Comparison of ENCODE assay signal across 8 cellular contexts in genomic region chr2:238239872-238240760, GRCh38. TPM values are rescaled to one million over a fixed set of nuclear protein-coding genes. Genes with fewer than 3 reads are reported as not detected.
DNase-seq lines count a peak whose midpoint lies in the region; ATAC-seq and TF ChIP-seq lines count a peak whose summit lies in the region.

Gene HES6 (minus strand): TSS chr2:238240038. CDS start chr2:238239905, 133 bp downstream.

- H3K36me3 ChIP-seq in Caco-2 (ENCODE audit: control insufficient read depth, insufficient read depth, low read length), result no peaks in the 10 kb centered on the region; the same call in 1 of the 2 replicates
- H3K36me3 ChIP-seq in mucosa of rectum (ENCODE audit: control insufficient read depth in 2 of 2, insufficient read depth in 2 of 2, low read length in 2 of 2), result peaks cover 5 to 7% of the 10 kb centered on the region in 2 donors

- no TSS peak for BruUV-seq in Caco-2 (replicated peaks; lab: Mats Ljungman, UMichigan)

- peak within 1 kb of the TSS; percentile 84 for H3K27ac Mint-ChIP-seq in Caco-2 (ENCODE audit: unreplicated experiment)

- CTCF ChIA-PET in Caco-2 (lab: Charles Lee), result interaction anchor here (0.6 to 3.0 kb wide), 2 partner anchors 23 to 94 kb away, joined by 4 to 13 read pairs; no protein-coding TSS in a partner anchor

- no peaks in the 10 kb centered on the region for H3K4me1 ChIP-seq in Caco-2
- peaks cover 16 to 28% of the 10 kb centered on the region in 2 donors for H3K4me1 ChIP-seq in mucosa of rectum (ENCODE audit: control insufficient read depth in 2 of 2, insufficient read depth in 2 of 2, low read length in 2 of 2)

- peak within 1 kb of the TSS; percentile 47 to 65 for H3K27ac ChIP-seq in mucosa of rectum (ENCODE audit: low read depth in 2 of 2, low read length in 2 of 2)

- TF ChIP-seq CTCF in Caco-2 (IDR thresholded peaks at IDR 0.05; ENCODE audit: insufficient read depth in 1 of 2, low read depth in 1 of 2, low read length in 1 of 2, severe bottlenecking in 1 of 2, unreplicated experiment in 1 of 2) (no peak), epithelial cell of proximal tubule (conservative IDR thresholded peaks at IDR 0.05; ENCODE audit: low read depth, low read length) (no peak)

- POLR2A ChIA-PET in Caco-2 (lab: Charles Lee), result interaction anchor here (0.5 to 1.5 kb wide), 3 partner anchors 23 to 549 kb away, joined by 3 to 5 read pairs (median 5); no protein-coding TSS in a partner anchor

- H3K9me3 ChIP-seq in Caco-2, result no peaks in the 10 kb centered on the region
- H3K9me3 ChIP-seq in mucosa of rectum (ENCODE audit: control insufficient read depth in 2 of 2, low read length in 2 of 2), result no peaks in the 10 kb centered on the region

- H3K36me3 Mint-ChIP-seq in Caco-2 (ENCODE audit: insufficient read depth, unreplicated experiment), result peaks cover 11% of the 10 kb centered on the region

- intact Hi-C loops in Caco-2 (cut with micrococcal nuclease; ENCODE audit: unreplicated experiment), result no loop called here

- no peaks in the 10 kb centered on the region for H3K9me3 Mint-ChIP-seq in Caco-2 (ENCODE audit: unreplicated experiment)

- DNase-seq in Caco-2, result peak; percentile 83 to 89
- peak in 73 of 76 experiments; percentile 15 to 87 (median 77) for DNase-seq in HUDEP-2 (lab: John Stamatoyannopoulos, UW; ENCODE audit: unreplicated experiment in 76 of 76)
- peak; percentile 82 for DNase-seq in NOMO-1 treated with dmso at 0.1 percent for 144 hours (lab: John Stamatoyannopoulos, UW; ENCODE audit: unreplicated experiment)
- DNase-seq in activated CD8-positive, alpha-beta memory T cell treated with anti-CD3 and anti-CD28 coated beads, Interleukin-2, amount 50 U/mL, for 48 hours, result peak; percentile 86
- no peak for DNase-seq in epithelial cell of proximal tubule (ENCODE audit: low read depth)
- DNase-seq in stimulated activated CD8-positive, alpha-beta memory T cell treated with anti-CD3 and anti-CD28 coated beads, Interleukin-4, amount 100 ng/mL, for 1 hour (ENCODE audit: low read depth in 2 of 2, low spot score in 1 of 2), result peak; percentile 47 to 52

- peak within 1 kb of the TSS; percentile 75 for H3K4me3 ChIP-seq in Caco-2 (ENCODE audit: low read depth, low read length)
- peak within 1 kb of the TSS; percentile 68 for H3K4me3 ChIP-seq in epithelial cell of proximal tubule (ENCODE audit: low read depth, low read length)
- H3K4me3 ChIP-seq in mucosa of rectum (ENCODE audit: low read length in 2 of 2), result peak within 1 kb of the TSS; percentile 67 to 77

- no peaks in the 10 kb centered on the region for H3K27me3 Mint-ChIP-seq in Caco-2 (ENCODE audit: insufficient read depth, unreplicated experiment)

- peak within 1 kb of the TSS; percentile 98 for H3K4me3 Mint-ChIP-seq in Caco-2 (ENCODE audit: unreplicated experiment)

- H3K9ac ChIP-seq in mucosa of rectum (ENCODE audit: low read depth in 1 of 2, low read length in 2 of 2), result peak within 1 kb of the TSS; percentile 32 to 71

- no peaks in the 10 kb centered on the region for H3K4me1 Mint-ChIP-seq in Caco-2 (ENCODE audit: low read depth, unreplicated experiment)

- H3K27me3 ChIP-seq in Caco-2 (replicated peaks; ENCODE audit: control insufficient read depth, insufficient read depth, low read length) (no peaks in the 10 kb centered on the region), mucosa of rectum (ENCODE audit: control insufficient read depth in 2 of 2, insufficient read depth in 2 of 2, low read length in 2 of 2) (peaks cover 0 to 3% of the 10 kb centered on the region in 2 donors)

- ATAC-seq in GM21381 (IDR thresholded peaks at IDR 0.05; ENCODE audit: unreplicated experiment), result peak; percentile 83

RNA-seq across cellular contexts. Expression of gene HES6, which starts in this region (rescaled TPM):
- total RNA-seq in Caco-2 (2022) (21.2 and 22.1 TPM in 2 replicates), epithelial cell of proximal tubule (20.3 and 25.5 TPM in 2 replicates)
